26 cellular contexts compared by ENCODE assay signal in genomic region chr3:65660000-65660598, GRCh38.
A peak's percentile ranks its signal among the peaks of the same experiment; 100 is the strongest.
DNase-seq lines count a peak whose midpoint lies in the region; ATAC-seq, FAIRE-seq and TF ChIP-seq lines count a peak whose summit lies in the region.
"Had no signal": no experiment of that assay in that cellular context is flagged by ENCODE, and none has a peak within 500 bp of the region (broad histone marks: within the 10 kb centered on the region; RNA-seq: fewer than 3 reads in every experiment).

No MANE protein-coding gene starts in this region.

- CTCF ChIA-PET in K562 (lab: Yijun Ruan, JAX; ENCODE audit: low intra/inter-chr PET ratio) = no interaction called here

- ATAC-seq in K562 (no peak), left lobe of liver (peak; percentile 63), right lobe of liver (peak; percentile 55 to 90 (median 71)), upper lobe of right lung (no peak), GM21528 (IDR thresholded peaks at IDR 0.05; ENCODE audit: low FRiP score, unreplicated experiment) (no peak)
- ATAC-seq in activated naive CD8-positive, alpha-beta T cell treated with anti-CD3 and anti-CD28 coated beads, Interleukin-2, amount 50 U/mL, for 24 hours = no peak
- ATAC-seq: A549, GM12878, GM23338 had no signal

- H3K27ac ChIP-seq in K562 (ENCODE audit: extremely low read depth, low read depth, low read length) (no peak overlapping the region), right lobe of liver (no peak overlapping the region), upper lobe of right lung (no peak overlapping the region)
- H3K27ac ChIP-seq: A549; BLaER1 treated with 17β-estradiol and CSF1 and Interleukin-3, amounts not matched to agents 10 nM and 100 nM had no signal

- H3K27ac Mint-ChIP-seq in activated naive CD8-positive, alpha-beta T cell treated with anti-CD3 and anti-CD28 coated beads, Interleukin-2, amount 50 U/mL, for 24 hours = no peak overlapping the region
- H3K27ac Mint-ChIP-seq: CD14-positive monocyte; CD4-positive, alpha-beta T cell; CD8-positive, alpha-beta memory T cell; GM23338 had no signal

- H4K20me1 ChIP-seq in K562 (replicated peaks; ENCODE audit: control insufficient read depth, insufficient read depth, low read length) = no peaks in the 10 kb centered on the region
- H4K20me1 ChIP-seq: BLaER1 treated with 17β-estradiol and CSF1 and Interleukin-3, amounts not matched to agents 10 nM and 100 nM had no signal

- no peaks in the 10 kb centered on the region for H3K9me3 ChIP-seq in K562 (replicated peaks; ENCODE audit: control insufficient read depth, insufficient read depth, low read depth, low read length)
- no peaks in the 10 kb centered on the region for H3K9me3 ChIP-seq in right lobe of liver
- no peaks in the 10 kb centered on the region for H3K9me3 ChIP-seq in upper lobe of right lung
- H3K9me3 ChIP-seq: A549, BE2C, HAP-1 had no signal

- intact Hi-C loops in K562 (cut with micrococcal nuclease) = loop anchor here (10.0 kb wide), 1 partner anchor 315 kb away; no protein-coding TSS in a partner anchor
- intact Hi-C loops in right lobe of liver (cut with DNase I) = no loop called here
- intact Hi-C loops in upper lobe of right lung (cut with DNase I) = no loop called here

- no peaks in the 10 kb centered on the region for H3K4me1 Mint-ChIP-seq in activated naive CD8-positive, alpha-beta T cell treated with anti-CD3 and anti-CD28 coated beads, Interleukin-2, amount 50 U/mL, for 24 hours
- H3K4me1 Mint-ChIP-seq: CD14-positive monocyte; CD8-positive, alpha-beta memory T cell had no signal

- BruUV-seq in K562 (replicated peaks; lab: Mats Ljungman, UMichigan) = no TSS peak

- in situ Hi-C loops in K562 (cut with MboI) = loop anchor here (25.0 kb wide), 1 partner anchor 1352 kb away; no protein-coding TSS in a partner anchor

- H3K36me3 Mint-ChIP-seq in activated naive CD8-positive, alpha-beta T cell treated with anti-CD3 and anti-CD28 coated beads, Interleukin-2, amount 50 U/mL, for 24 hours (ENCODE audit: low read depth) = no peaks in the 10 kb centered on the region
- H3K36me3 Mint-ChIP-seq: CD14-positive monocyte; CD8-positive, alpha-beta memory T cell had no signal

- no peak overlapping the region for H3K4me2 ChIP-seq in K562 (ENCODE audit: insufficient read depth, low read length)
- H3K4me2 ChIP-seq: A549; BLaER1 treated with 17β-estradiol and CSF1 and Interleukin-3, amounts not matched to agents 10 nM and 100 nM; GM23338 had no signal

- FAIRE-seq in K562 (lab: Jason Lieb, UNC) = no peak
- FAIRE-seq in H54 (lab: Jason Lieb, UNC) = no peak
- FAIRE-seq: A549, D721Med, GM12878, GM19239 had no signal

- peaks cover 8% of the 10 kb centered on the region for H3K9me3 Mint-ChIP-seq in activated naive CD8-positive, alpha-beta T cell treated with anti-CD3 and anti-CD28 coated beads, Interleukin-2, amount 50 U/mL, for 24 hours
- H3K9me3 Mint-ChIP-seq: GM23338 had no signal

- DNase-seq in M059J (ENCODE audit: low read depth) (peak; percentile 12), K562 (ENCODE audit: extremely low read depth in 1 of 4, low spot score in 3 of 4) (no peak), left lobe of liver (ENCODE audit: low spot score) (no peak), right lobe of liver (no peak), upper lobe of right lung (no peak), H54 (ENCODE audit: insufficient read length, low spot score) (no peak)
- DNase-seq in activated naive CD8-positive, alpha-beta T cell treated with anti-CD3 and anti-CD28 coated beads, Interleukin-2, amount 50 U/mL, for 24 hours = no peak
- DNase-seq: 8988T; ACHN; AML-193; BE2C; CD4-positive, alpha-beta T cell; CD8-positive, alpha-beta memory T cell; DMS 273 treated with DMSO at 0.1 percent for 48 hours; DMS79; EL; GDM1 had no signal

- H3K9me1 ChIP-seq in K562 (ENCODE audit: control insufficient read depth, insufficient read depth, low read length) = no peaks in the 10 kb centered on the region

- no peak overlapping the region for H3K4me3 Mint-ChIP-seq in activated naive CD8-positive, alpha-beta T cell treated with anti-CD3 and anti-CD28 coated beads, Interleukin-2, amount 50 U/mL, for 24 hours
- H3K4me3 Mint-ChIP-seq: CD14-positive monocyte; CD4-positive, alpha-beta T cell; CD8-positive, alpha-beta memory T cell; GM23338 had no signal

- 47% methylated on average over 5 of the region's 5 CpGs for WGBS in K562 (ENCODE audit: insufficient coverage, low coverage, missing lambda C conversion rate)
- 26% methylated on average over 5 of the region's 5 CpGs for WGBS in right lobe of liver (ENCODE audit: insufficient coverage, low coverage, low lambda C conversion rate, missing lambda C conversion rate)

- POLR2A ChIA-PET in K562 (lab: Yijun Ruan, JAX) = no interaction called here

- H2AFZ ChIP-seq in K562 (ENCODE audit: low read depth, low read length) = peak overlapping the region; percentile 3; the same call in 1 of the 2 replicates
- H2AFZ ChIP-seq: GM23338 had no signal

- H3K4me3 ChIP-seq in K562 (no peak overlapping the region), right lobe of liver (no peak overlapping the region), upper lobe of right lung (no peak overlapping the region)
- H3K4me3 ChIP-seq: A549; BLaER1 treated with 17β-estradiol and CSF1 and Interleukin-3, amounts not matched to agents 10 nM and 100 nM; GM12878; GM23338; HAP-1 had no signal

- H3K9ac ChIP-seq in K562 (ENCODE audit: insufficient read depth in 1 of 2, low read depth in 2 of 2, low read length in 2 of 2) = no peak overlapping the region
- H3K9ac ChIP-seq: BLaER1 treated with 17β-estradiol and CSF1 and Interleukin-3, amounts not matched to agents 10 nM and 100 nM had no signal

- H3K36me3 ChIP-seq in K562 (ENCODE audit: control insufficient read depth, insufficient read depth, low read length) (no peaks in the 10 kb centered on the region), right lobe of liver (no peaks in the 10 kb centered on the region), upper lobe of right lung (no peaks in the 10 kb centered on the region)
- H3K36me3 ChIP-seq: BE2C; BLaER1 treated with 17β-estradiol and CSF1 and Interleukin-3, amounts not matched to agents 10 nM and 100 nM; HAP-1 had no signal

- H3K27me3 ChIP-seq in K562 (ENCODE audit: control insufficient read depth in 2 of 2, insufficient read depth in 2 of 2, low read length in 2 of 2) = no peaks in the 10 kb centered on the region
- no peaks in the 10 kb centered on the region for H3K27me3 ChIP-seq in right lobe of liver
- no peaks in the 10 kb centered on the region for H3K27me3 ChIP-seq in upper lobe of right lung
- H3K27me3 ChIP-seq: BE2C; BLaER1 treated with 17β-estradiol and CSF1 and Interleukin-3, amounts not matched to agents 10 nM and 100 nM had no signal

- TF ChIP-seq RAD21 in K562 (CRISPR knock-in tag; conservative IDR thresholded peaks at IDR 0.05 in 1 of 2, IDR thresholded peaks at IDR 0.05 in 1 of 2) = no peak

- no peak for TF ChIP-seq EP300 in K562 (IDR thresholded peaks at IDR 0.05; ENCODE audit: low read length)

- no peaks in the 10 kb centered on the region for H3K27me3 Mint-ChIP-seq in activated naive CD8-positive, alpha-beta T cell treated with anti-CD3 and anti-CD28 coated beads, Interleukin-2, amount 50 U/mL, for 24 hours
- H3K27me3 Mint-ChIP-seq: CD4-positive, alpha-beta T cell; CD8-positive, alpha-beta memory T cell had no signal

- no peak for TF ChIP-seq POLR2A in K562 (conservative IDR thresholded peaks at IDR 0.05)
- no peak for TF ChIP-seq POLR2A in right lobe of liver (IDR thresholded peaks at IDR 0.05)
- no peak for TF ChIP-seq POLR2A in H54 (IDR thresholded peaks at IDR 0.05; ENCODE audit: low read depth, low read length)

- no peak for TF ChIP-seq CTCF in K562 (IDR thresholded peaks at IDR 0.05 in 2 of 3, conservative IDR thresholded peaks at IDR 0.05 in 1 of 3; ENCODE audit: insufficient read depth in 2 of 3, low read depth in 1 of 3, low read length in 3 of 3)
- no peak for TF ChIP-seq CTCF in right lobe of liver (IDR thresholded peaks at IDR 0.05)
- TF ChIP-seq CTCF in upper lobe of right lung (IDR thresholded peaks at IDR 0.05) = no peak

- H3K4me1 ChIP-seq in K562 (replicated peaks in 1 of 2; ENCODE audit: control insufficient read depth in 2 of 2, insufficient read depth in 2 of 2, low read length in 2 of 2) (peaks cover 0 to 7% of the 10 kb centered on the region in 2 experiments; a peak in 2 of 5 replicates), right lobe of liver (peaks cover 0 to 21% (median 3%) of the 10 kb centered on the region in 4 donors), upper lobe of right lung (no peaks in the 10 kb centered on the region)
- H3K4me1 ChIP-seq: A549, BE2C had no signal

- no peaks in the 10 kb centered on the region for H3K79me2 ChIP-seq in K562 (ENCODE audit: control insufficient read depth, insufficient read depth, low read length)

TF ChIP-seq in K562, 482 proteins besides CTCF, POLR2A, EP300 and RAD21:
- TF ChIP-seq FOS (IDR thresholded peaks at IDR 0.05; ENCODE audit: extremely low read depth, insufficient read length) = no peak
- TF ChIP-seq NFE2 (IDR thresholded peaks at IDR 0.05; ENCODE audit: low read depth) = no peak
- TF ChIP-seq ZNF76 (CRISPR knock-in tag; IDR thresholded peaks at IDR 0.05; ENCODE audit: borderline replicate concordance) = no peak
- no peak for TF ChIP-seq ZNF146 (CRISPR knock-in tag; IDR thresholded peaks at IDR 0.05; ENCODE audit: unreplicated experiment)
- no peak for TF ChIP-seq ZBTB5 (IDR thresholded peaks at IDR 0.05)
- no peak for TF ChIP-seq RBBP5 (IDR thresholded peaks at IDR 0.05; ENCODE audit: borderline replicate concordance, insufficient read depth, low read length, poor library complexity, severe bottlenecking)
- TF ChIP-seq PURB (CRISPR knock-in tag; IDR thresholded peaks at IDR 0.05; ENCODE audit: low read depth) = no peak
- TF ChIP-seq ARID1B (IDR thresholded peaks at IDR 0.05) = no peak
- no peak for TF ChIP-seq KLF6 (CRISPR knock-in tag; IDR thresholded peaks at IDR 0.05; ENCODE audit: borderline replicate concordance)
- TF ChIP-seq NONO (IDR thresholded peaks at IDR 0.05; ENCODE audit: low read depth in 2 of 2, low read length in 1 of 2) = no peak
- no peak for TF ChIP-seq KAT2B (IDR thresholded peaks at IDR 0.05; ENCODE audit: low read depth, low read length)

Comparison
In these comparisons a context has a peak if more than half of its experiments do, and no peak if none do; other contexts are left out.
1. ATAC-seq: peak in left lobe of liver (single experiment) and right lobe of liver (4 of 4); none in K562 (single experiment), upper lobe of right lung (single experiment), GM21528 (single experiment) and activated naive CD8-positive, alpha-beta T cell treated with anti-CD3 and anti-CD28 coated beads, Interleukin-2, amount 50 U/mL, for 24 hours (single experiment).